ENCODE assay signal across 14 cellular contexts in the genomic region with DNA sequence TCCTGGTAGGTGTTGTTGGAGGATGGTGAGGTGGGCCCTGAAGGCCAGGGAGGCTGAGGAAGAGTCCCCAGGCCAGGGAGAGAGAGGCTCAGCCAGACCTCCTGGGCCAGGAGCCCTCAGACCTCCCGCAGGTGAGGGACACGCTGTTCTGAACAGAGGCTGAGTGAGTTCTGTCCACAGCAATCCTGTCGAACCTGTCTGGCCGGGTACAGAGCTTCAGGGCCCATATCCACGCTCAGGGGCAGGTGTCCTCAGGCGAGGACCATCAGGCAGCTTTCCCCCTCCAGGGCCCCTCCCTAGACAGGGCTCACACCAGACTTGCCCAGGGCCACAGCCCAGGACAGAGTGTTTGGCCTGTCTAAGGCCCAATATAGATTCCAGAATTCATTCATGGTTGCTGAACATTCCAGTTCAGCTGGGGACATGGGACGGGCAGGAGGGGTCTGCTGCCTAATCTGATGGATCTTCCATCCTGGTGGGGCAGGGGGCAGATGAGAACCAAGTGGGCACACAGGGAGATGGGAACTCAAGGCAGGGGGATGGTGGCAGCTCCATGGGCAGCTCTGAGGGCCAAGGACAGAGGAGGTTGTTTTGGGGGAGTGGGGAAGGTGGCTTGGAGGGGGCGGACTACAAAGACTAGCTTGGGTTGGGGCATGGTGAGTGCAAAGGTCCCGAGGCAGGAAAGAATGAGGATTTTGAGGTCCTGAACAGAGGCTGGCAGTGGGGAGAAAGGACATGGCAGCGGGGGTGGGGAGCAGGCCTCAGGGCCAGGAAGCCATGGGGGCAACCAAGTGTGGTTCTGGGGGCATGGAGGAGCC. TPM values are rescaled to one million over a fixed set of nuclear protein-coding genes. Genes with fewer than 3 reads are reported as not detected.
DNase-seq lines count a peak whose midpoint lies in the region; ATAC-seq and TF ChIP-seq lines count a peak whose summit lies in the region.
"Had no signal": no experiment of that assay in that cellular context is flagged by ENCODE, and none has a peak within 500 bp of the region (broad histone marks: within the 10 kb centered on the region; RNA-seq: fewer than 3 reads in every experiment).

No MANE protein-coding gene starts in this region.

- H3K9me3 Mint-ChIP-seq in T-helper 1 cell treated with Interleukin-12 subunit alpha and Interleukin-12 subunit beta and Interleukin-4 antibody, amounts not matched to agents 30 μg/mL and 1 μg/mL, for 36 hours, result no peaks in the 10 kb centered on the region

- DNase-seq in T-helper 1 cell (no peak), NCI-H526 (lab: John Stamatoyannopoulos, UW) (peak; percentile 32 to 80), hepatocyte (ENCODE audit: low spot score) (peak; percentile 74), smooth muscle cell (lab: John Stamatoyannopoulos, UW; ENCODE audit: unreplicated experiment) (no peak), HCEC 1CT (no peak), dermis blood vessel endothelial cell (no peak)
- DNase-seq: activated T-cell treated with anti-CD3 and anti-CD28 coated beads, Interleukin-2, amount 50 U/mL, for 48 hours; NCI-H1930 had no signal

- H3K4me3 Mint-ChIP-seq in T-helper 1 cell treated with Interleukin-12 subunit alpha and Interleukin-12 subunit beta and Interleukin-4 antibody, amounts not matched to agents 30 μg/mL and 1 μg/mL, for 36 hours, result no peak overlapping the region

- ATAC-seq in GM19463 (IDR thresholded peaks at IDR 0.05; ENCODE audit: unreplicated experiment), result no peak

- H3K9me2 ChIP-seq in hepatocyte (replicated peaks; ENCODE audit: insufficient read depth), result no peaks in the 10 kb centered on the region

- H3K27me3 ChIP-seq in hepatocyte, result no peaks in the 10 kb centered on the region
- H3K27me3 ChIP-seq in smooth muscle cell (ENCODE audit: low read depth), result no peaks in the 10 kb centered on the region

- WGBS in hepatocyte (ENCODE audit: low lambda C conversion rate, missing lambda C conversion rate), result 60% methylated on average over 9 of the region's 10 CpGs
- 89% methylated on average over 10 of the region's 10 CpGs for WGBS in smooth muscle cell (ENCODE audit: low lambda C conversion rate)

- peak overlapping the region; percentile 45 for H3K27ac Mint-ChIP-seq in T-helper 1 cell treated with Interleukin-12 subunit alpha and Interleukin-12 subunit beta and Interleukin-4 antibody, amounts not matched to agents 30 μg/mL and 1 μg/mL, for 36 hours

- H3K9me3 ChIP-seq in hepatocyte (ENCODE audit: low read depth) (no peaks in the 10 kb centered on the region), smooth muscle cell (replicated peaks; ENCODE audit: low read depth) (no peaks in the 10 kb centered on the region)

- H3K4me1 Mint-ChIP-seq in T-helper 1 cell treated with Interleukin-12 subunit alpha and Interleukin-12 subunit beta and Interleukin-4 antibody, amounts not matched to agents 30 μg/mL and 1 μg/mL, for 36 hours (ENCODE audit: low read depth), result peaks cover 23% of the 10 kb centered on the region

- H3F3A ChIP-seq in smooth muscle cell (ENCODE audit: low read depth), result peaks cover 9% of the 10 kb centered on the region

- H3K4me3 ChIP-seq in hepatocyte (no peak overlapping the region), smooth muscle cell (no peak overlapping the region)
- H3K4me3 ChIP-seq: cardiac muscle cell had no signal

- H3K79me2 ChIP-seq in hepatocyte (no peaks in the 10 kb centered on the region), smooth muscle cell (ENCODE audit: low read depth) (no peaks in the 10 kb centered on the region)

- H3K9ac ChIP-seq in smooth muscle cell (ENCODE audit: low read depth), result no peak overlapping the region

- no peak for TF ChIP-seq CTCF in hepatocyte (IDR thresholded peaks at IDR 0.05; ENCODE audit: poor library complexity)
- TF ChIP-seq CTCF in smooth muscle cell (IDR thresholded peaks at IDR 0.05; ENCODE audit: borderline replicate concordance, insufficient read depth, poor library complexity, severe bottlenecking), result no peak

- H4K20me1 ChIP-seq in hepatocyte (ENCODE audit: insufficient read depth, poor library complexity, severe bottlenecking), result no peaks in the 10 kb centered on the region
- H4K20me1 ChIP-seq in smooth muscle cell (ENCODE audit: low read depth), result no peaks in the 10 kb centered on the region

- H2AFZ ChIP-seq in hepatocyte (no peak overlapping the region), smooth muscle cell (ENCODE audit: low read depth) (no peak overlapping the region)

- H3K4me2 ChIP-seq in hepatocyte (no peak overlapping the region), smooth muscle cell (no peak overlapping the region)

- H3K4me1 ChIP-seq in hepatocyte (ENCODE audit: insufficient read depth) (peaks cover 40% of the 10 kb centered on the region), smooth muscle cell (ENCODE audit: low read depth) (peaks cover 14% of the 10 kb centered on the region)

- no peaks in the 10 kb centered on the region for H3K36me3 ChIP-seq in hepatocyte (replicated peaks; ENCODE audit: insufficient read depth, low read depth)
- no peaks in the 10 kb centered on the region for H3K36me3 ChIP-seq in smooth muscle cell (ENCODE audit: low read depth)
- H3K36me3 ChIP-seq: cardiac muscle cell had no signal

- no peaks in the 10 kb centered on the region for H3K27me3 Mint-ChIP-seq in T-helper 1 cell treated with Interleukin-12 subunit alpha and Interleukin-12 subunit beta and Interleukin-4 antibody, amounts not matched to agents 30 μg/mL and 1 μg/mL, for 36 hours (ENCODE audit: low read depth)

- H3K27ac ChIP-seq in hepatocyte, result peak overlapping the region; percentile 95
- peak overlapping the region; percentile 66 for H3K27ac ChIP-seq in smooth muscle cell (ENCODE audit: low read depth)
- H3K27ac ChIP-seq: cardiac muscle cell had no signal

- no peaks in the 10 kb centered on the region for H3K36me3 Mint-ChIP-seq in T-helper 1 cell treated with Interleukin-12 subunit alpha and Interleukin-12 subunit beta and Interleukin-4 antibody, amounts not matched to agents 30 μg/mL and 1 μg/mL, for 36 hours (ENCODE audit: low read depth)

RNA-seq across cellular contexts. Expression of gene MPRIP, which starts 23.4 kb away (rescaled TPM):
- total RNA-seq in hepatocyte (80.1 and 202 TPM in 2 replicates), smooth muscle cell (58.8 and 62.5 TPM in 2 replicates), dermis blood vessel endothelial cell (105 and 175 TPM in 2 replicates)
- polyA plus RNA-seq in hepatocyte (91.7 and 123 TPM in 2 replicates), smooth muscle cell (67.2 and 69.3 TPM in 2 replicates)

RNA-seq across cellular contexts. Expression of gene TNFRSF13B, which starts 46.9 kb away (rescaled TPM):
- not detected in 2 replicates for total RNA-seq in hepatocyte
- polyA plus RNA-seq in hepatocyte, result not detected in 2 replicates
- not detected in 2 replicates for total RNA-seq in smooth muscle cell
- not detected in 2 replicates for polyA plus RNA-seq in smooth muscle cell
- total RNA-seq in dermis blood vessel endothelial cell, result not detected in 2 replicates
- total RNA-seq: cardiac muscle cell, fibroblast of lung, G401 had no signal
- polyA plus RNA-seq: AG04450, cardiac muscle cell, fibroblast of lung had no signal

Comparison
In these comparisons a context has a peak if more than half of its experiments do, and no peak if none do; other contexts are left out.
1. DNase-seq: peak in NCI-H526 (2 of 2) and hepatocyte (single experiment); none in T-helper 1 cell (0 of 5), smooth muscle cell (single experiment), HCEC 1CT (single experiment) and dermis blood vessel endothelial cell (single experiment).